ENCODE assay signal across 11 cellular contexts in the genomic region with DNA sequence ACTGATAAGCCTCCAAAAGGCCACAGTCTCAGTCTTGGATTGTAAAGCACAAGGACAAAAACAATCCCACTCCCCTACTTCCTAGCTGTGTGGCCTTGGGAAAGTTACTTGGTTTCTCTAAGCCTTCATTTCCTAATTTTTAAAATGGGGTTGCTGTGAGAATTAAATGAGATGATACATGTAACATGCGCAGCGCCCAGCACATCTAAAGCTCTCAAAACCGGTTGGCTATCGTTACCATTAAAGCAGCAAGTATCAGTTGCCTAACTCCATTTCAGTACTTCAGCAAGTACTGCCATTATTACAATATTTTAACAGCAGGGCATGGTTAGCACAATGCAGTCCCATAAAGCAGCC. TPM values are rescaled to one million over a fixed set of nuclear protein-coding genes. Genes with fewer than 3 reads are reported as not detected.
A peak's percentile ranks its signal among the peaks of the same experiment; 100 is the strongest.
DNase-seq lines count a peak whose midpoint lies in the region; ATAC-seq lines count a peak whose summit lies in the region.
"Had no signal": no experiment of that assay in that cellular context is flagged by ENCODE, and none has a peak within 500 bp of the region (broad histone marks: within the 10 kb centered on the region; RNA-seq: fewer than 3 reads in every experiment).

No MANE protein-coding gene starts in this region.

- no peak overlapping the region for H3K4me3 ChIP-seq in CD4-positive, CD25-positive, alpha-beta regulatory T cell (ENCODE audit: low read depth, low read length)
- H3K4me3 ChIP-seq in NT2/D1 (ENCODE audit: insufficient read length, low read depth): peak overlapping the region; percentile 71
- peak overlapping the region; percentile 68 for H3K4me3 ChIP-seq in ectodermal cell (ENCODE audit: insufficient read depth, low read depth, low read length)
- peak overlapping the region; percentile 84 for H3K4me3 ChIP-seq in neuron (ENCODE audit: low read length)
- H3K4me3 ChIP-seq in CD4-positive, alpha-beta memory T cell (ENCODE audit: low read length in 2 of 2): no peak overlapping the region

- DNase-seq in CD4-positive, CD25-positive, alpha-beta regulatory T cell: no peak
- DNase-seq in NT2/D1 (ENCODE audit: low read depth, low spot score) (no peak), NCI-H2029 (lab: John Stamatoyannopoulos, UW) (no peak), GM19240 (ENCODE audit: insufficient read length, low spot score) (no peak), iPS-NIHi7 (ENCODE audit: extremely low spot score) (no peak)
- DNase-seq in CD4-positive, alpha-beta memory T cell: no peak
- DNase-seq: activated gamma-delta T cell treated with Interleukin-2 at 50 U/mL for 16 hours, kidney glomerular epithelial cell, OCI-M1 had no signal

- H3K9me3 ChIP-seq in CD4-positive, CD25-positive, alpha-beta regulatory T cell (ENCODE audit: control insufficient read depth in 2 of 2, low read length in 2 of 2): no peaks in the 10 kb centered on the region
- no peaks in the 10 kb centered on the region for H3K9me3 ChIP-seq in NT2/D1 (ENCODE audit: insufficient read depth, low read length)
- H3K9me3 ChIP-seq in ectodermal cell (ENCODE audit: control insufficient read depth, low read length): no peaks in the 10 kb centered on the region
- no peaks in the 10 kb centered on the region for H3K9me3 ChIP-seq in neuron (ENCODE audit: low read length)
- H3K9me3 ChIP-seq in CD4-positive, alpha-beta memory T cell (ENCODE audit: control insufficient read depth in 1 of 2, low read length in 2 of 2): no peaks in the 10 kb centered on the region

- H3K36me3 Mint-ChIP-seq in CD4-positive, CD25-positive, alpha-beta regulatory T cell: no peaks in the 10 kb centered on the region
- H3K36me3 Mint-ChIP-seq in CD4-positive, alpha-beta memory T cell: no peaks in the 10 kb centered on the region

- H3K4me1 Mint-ChIP-seq in CD4-positive, CD25-positive, alpha-beta regulatory T cell: peaks cover 0 to 14% (median 10%) of the 10 kb centered on the region in 4 donors
- H3K4me1 Mint-ChIP-seq in CD4-positive, alpha-beta memory T cell: peaks cover 2 to 23% (median 9%) of the 10 kb centered on the region in 4 donors

- H3K4me3 Mint-ChIP-seq in CD4-positive, CD25-positive, alpha-beta regulatory T cell: peak overlapping the region in 3 of 4 donors; percentile 52 to 81 (median 80)
- H3K4me3 Mint-ChIP-seq in CD4-positive, alpha-beta memory T cell: peak overlapping the region in 4 of 8 donors; percentile 29 to 74 (median 57)

- H3K27ac ChIP-seq in CD4-positive, CD25-positive, alpha-beta regulatory T cell (ENCODE audit: insufficient read depth, low read length, poor library complexity, severe bottlenecking): no peak overlapping the region
- H3K27ac ChIP-seq in ectodermal cell (ENCODE audit: insufficient read depth, low read depth, low read length, poor library complexity, severe bottlenecking): no peak overlapping the region
- H3K27ac ChIP-seq in CD4-positive, alpha-beta memory T cell (ENCODE audit: low read depth, low read length): no peak overlapping the region

- ATAC-seq in CD4-positive, CD25-positive, alpha-beta regulatory T cell (ENCODE audit: low read depth in 2 of 2): no peak

- H3K4me1 ChIP-seq in CD4-positive, CD25-positive, alpha-beta regulatory T cell (ENCODE audit: control insufficient read depth, insufficient read depth, low read length, poor library complexity, severe bottlenecking): peaks cover 10% of the 10 kb centered on the region
- H3K4me1 ChIP-seq in NT2/D1 (ENCODE audit: insufficient read depth, insufficient read length): no peaks in the 10 kb centered on the region
- H3K4me1 ChIP-seq in ectodermal cell (ENCODE audit: control insufficient read depth, insufficient read depth, low read length): peaks cover 11% of the 10 kb centered on the region
- H3K4me1 ChIP-seq in neuron (ENCODE audit: insufficient read depth, low read length): peaks cover 31% of the 10 kb centered on the region
- H3K4me1 ChIP-seq in CD4-positive, alpha-beta memory T cell (ENCODE audit: insufficient read depth, low read length): no peaks in the 10 kb centered on the region

- no peak overlapping the region for H3K27ac Mint-ChIP-seq in CD4-positive, CD25-positive, alpha-beta regulatory T cell
- H3K27ac Mint-ChIP-seq in CD4-positive, alpha-beta memory T cell: no peak overlapping the region

- peak overlapping the region; percentile 18 for H3K9ac ChIP-seq in NT2/D1 (ENCODE audit: insufficient read length, low read depth)

- H3K27me3 Mint-ChIP-seq in CD4-positive, CD25-positive, alpha-beta regulatory T cell: peaks cover 60% of the 10 kb centered on the region
- H3K27me3 Mint-ChIP-seq in CD4-positive, alpha-beta memory T cell: peaks cover 37 to 50% of the 10 kb centered on the region in 2 donors

- intact Hi-C loops in CD4-positive, alpha-beta memory T cell (cut with micrococcal nuclease): no loop called here

- H3K9me3 Mint-ChIP-seq in CD4-positive, CD25-positive, alpha-beta regulatory T cell: peaks cover 0 to 3% (median 0%) of the 10 kb centered on the region in 7 donors
- peaks cover 0 to 2% (median 0%) of the 10 kb centered on the region in 8 donors for H3K9me3 Mint-ChIP-seq in CD4-positive, alpha-beta memory T cell

- 38 to 39% methylated on average over 4 of the region's 4 CpGs for WGBS in ectodermal cell, 2 experiments

- CTCF ChIA-PET in CD4-positive, alpha-beta memory T cell (lab: Charles Lee; ENCODE audit: partially characterized antibody): no interaction called here

- peaks cover 32% of the 10 kb centered on the region for H3K27me3 ChIP-seq in CD4-positive, CD25-positive, alpha-beta regulatory T cell (ENCODE audit: control insufficient read depth, insufficient read depth, low read length)
- peaks cover 33% of the 10 kb centered on the region for H3K27me3 ChIP-seq in NT2/D1 (ENCODE audit: insufficient read depth, insufficient read length)
- H3K27me3 ChIP-seq in ectodermal cell (ENCODE audit: control insufficient read depth, insufficient read depth, low read length, poor library complexity, severe bottlenecking): peaks cover 46% of the 10 kb centered on the region
- H3K27me3 ChIP-seq in neuron (ENCODE audit: insufficient read depth, low read length): no peaks in the 10 kb centered on the region
- H3K27me3 ChIP-seq in CD4-positive, alpha-beta memory T cell (ENCODE audit: insufficient read depth, low read length): peaks cover 22% of the 10 kb centered on the region

- H3K36me3 ChIP-seq in CD4-positive, CD25-positive, alpha-beta regulatory T cell (ENCODE audit: control insufficient read depth, insufficient read depth, low read length): no peaks in the 10 kb centered on the region
- no peaks in the 10 kb centered on the region for H3K36me3 ChIP-seq in NT2/D1 (ENCODE audit: insufficient read depth, insufficient read length, low read length)
- no peaks in the 10 kb centered on the region for H3K36me3 ChIP-seq in ectodermal cell (ENCODE audit: control insufficient read depth, insufficient read depth, low read length)
- H3K36me3 ChIP-seq in neuron (ENCODE audit: insufficient read depth, low read length): no peaks in the 10 kb centered on the region
- no peaks in the 10 kb centered on the region for H3K36me3 ChIP-seq in CD4-positive, alpha-beta memory T cell (ENCODE audit: insufficient read depth, low read length)

- POLR2A ChIA-PET in CD4-positive, alpha-beta memory T cell (lab: Charles Lee; ENCODE audit: partially characterized antibody): no interaction called here

- H2AFZ ChIP-seq in neuron (ENCODE audit: low read depth, low read length): peak overlapping the region; percentile 98

RNA-seq across cellular contexts. Expression of gene NRCAM, which starts 1.9 kb away (rescaled TPM):
- not detected for total RNA-seq in CD4-positive, CD25-positive, alpha-beta regulatory T cell
- polyA plus RNA-seq in CD4-positive, CD25-positive, alpha-beta regulatory T cell: under 1 TPM in 1 of 4 donors, not detected in 3; 0.27 TPM
- 82.8 TPM for polyA plus RNA-seq in ectodermal cell (2013, experiment 1 of 4)
- 109 TPM for polyA plus RNA-seq in ectodermal cell (2013, experiment 2 of 4)
- polyA plus RNA-seq in ectodermal cell (2013, experiment 3 of 4): 81.8 TPM
- 89.0 TPM for polyA plus RNA-seq in ectodermal cell (2013, experiment 4 of 4)
- under 1 TPM; 0.22 to 0.41 TPM for total RNA-seq in CD4-positive, alpha-beta memory T cell
- polyA plus RNA-seq in CD4-positive, alpha-beta memory T cell: under 1 TPM in 1 of 2 donors, not detected in 1; 0.32 TPM

Comparison
In these comparisons a context has a peak if more than half of its experiments do, and no peak if none do; other contexts are left out.
1. H3K4me3 ChIP-seq: peak in NT2/D1 (single experiment), ectodermal cell (single experiment) and neuron (single experiment); none in CD4-positive, CD25-positive, alpha-beta regulatory T cell (single experiment) and CD4-positive, alpha-beta memory T cell (0 of 2).